ENCODE assay signal across 9 cellular contexts in genomic region chr1:61053281-61053711, GRCh38. TPM values are rescaled to one million over a fixed set of nuclear protein-coding genes. Genes with fewer than 3 reads are reported as not detected.
DNase-seq lines count a peak whose midpoint lies in the region; ATAC-seq and TF ChIP-seq lines count a peak whose summit lies in the region.
"Had no signal": no experiment of that assay in that cellular context is flagged by ENCODE, and none has a peak within 500 bp of the region (broad histone marks: within the 10 kb centered on the region; RNA-seq: fewer than 3 reads in every experiment).

No MANE protein-coding gene starts in this region.

- 23 to 27% methylated on average over 6 of the region's 6 CpGs for WGBS in esophagus squamous epithelium, 2 donors

- no peak for TF ChIP-seq POLR2A in esophagus squamous epithelium (IDR thresholded peaks at IDR 0.05)

- H3K27ac ChIP-seq in CD4-positive, alpha-beta T cell (ENCODE audit: low read depth, low read length), result no peak overlapping the region
- no peak overlapping the region for H3K27ac ChIP-seq in OCI-LY7 (ENCODE audit: low read depth, low read length, poor library complexity, severe bottlenecking)
- peak overlapping the region; percentile 38 to 99 (median 86) for H3K27ac ChIP-seq in esophagus squamous epithelium
- no peak overlapping the region for H3K27ac ChIP-seq in neutrophil

- H3K27me3 ChIP-seq in CD4-positive, alpha-beta T cell (ENCODE audit: control insufficient read depth, insufficient read depth, low read length), result peaks cover 73% of the 10 kb centered on the region
- no peaks in the 10 kb centered on the region for H3K27me3 ChIP-seq in esophagus squamous epithelium
- H3K27me3 ChIP-seq in neutrophil, result peaks cover 89% of the 10 kb centered on the region

- H2AFZ ChIP-seq in OCI-LY7 (ENCODE audit: low read length), result peak overlapping the region; percentile 45; the same call in 1 of the 2 replicates

- peaks cover 16% of the 10 kb centered on the region for H3K4me1 ChIP-seq in OCI-LY7 (ENCODE audit: insufficient read depth, low read length, poor library complexity, severe bottlenecking)
- H3K4me1 ChIP-seq in esophagus squamous epithelium, result peaks cover 12 to 79% (median 37%) of the 10 kb centered on the region in 3 donors
- H3K4me1 ChIP-seq in neutrophil (ENCODE audit: control insufficient read depth in 1 of 2, insufficient read depth in 1 of 2, low read depth in 1 of 2, low read length in 1 of 2), result peaks cover 43 to 53% of the 10 kb centered on the region in 2 experiments

- no peak for ATAC-seq in CD4-positive, alpha-beta T cell (ENCODE audit: poor library complexity)
- ATAC-seq in HG02981 (IDR thresholded peaks at IDR 0.05; ENCODE audit: unreplicated experiment), result no peak

- H3K9me2 ChIP-seq in OCI-LY7 (ENCODE audit: insufficient read depth, low read length), result no peaks in the 10 kb centered on the region

- H3K4me3 Mint-ChIP-seq in CD4-positive, alpha-beta T cell, result peak overlapping the region; percentile 84

- H3K4me1 Mint-ChIP-seq in CD4-positive, alpha-beta T cell (ENCODE audit: low read depth), result peaks cover 59% of the 10 kb centered on the region

- H3K9me3 Mint-ChIP-seq in CD4-positive, alpha-beta T cell, result no peaks in the 10 kb centered on the region

- H4K20me1 ChIP-seq in OCI-LY7 (ENCODE audit: insufficient read depth, low read length), result no peaks in the 10 kb centered on the region

- H3K36me3 ChIP-seq in OCI-LY7 (ENCODE audit: insufficient read depth, low read length) (no peaks in the 10 kb centered on the region), esophagus squamous epithelium (no peaks in the 10 kb centered on the region), neutrophil (no peaks in the 10 kb centered on the region)

- H3K27ac Mint-ChIP-seq in CD4-positive, alpha-beta T cell, result no peak overlapping the region

- no TSS peak for BruUV-seq in OCI-LY7 (replicated peaks; lab: Mats Ljungman, UMichigan)

- CTCF ChIA-PET in CD4-positive, alpha-beta T cell (lab: Charles Lee), result interaction anchor here (1.1 to 1.6 kb wide), 4 partner anchors 10 to 65 kb away, joined by 3 to 6 read pairs (median 4); partner anchors contain the start of gene NFIA
- CTCF ChIA-PET in OCI-LY7 (lab: Charles Lee; ENCODE audit: unreplicated experiment), result no interaction called here

- no peaks in the 10 kb centered on the region for H3K36me3 Mint-ChIP-seq in CD4-positive, alpha-beta T cell (ENCODE audit: low read depth)

- POLR2A ChIA-PET in CD4-positive, alpha-beta T cell (lab: Charles Lee), result interaction anchor here (0.6 to 6.2 kb wide), 2 partner anchors 10 to 24 kb away, joined by 3 to 84 read pairs; no protein-coding TSS in a partner anchor
- POLR2A ChIA-PET in OCI-LY7 (lab: Charles Lee), result interaction anchor here (0.7 to 1.0 kb wide), 4 partner anchors 24 to 185 kb away, joined by 3 to 6 read pairs (median 5); partner anchors contain the start of gene NFIA

- no peak for TF ChIP-seq CTCF in CD4-positive, alpha-beta T cell (IDR thresholded peaks at IDR 0.05)
- TF ChIP-seq CTCF in OCI-LY7 (conservative IDR thresholded peaks at IDR 0.05; ENCODE audit: low read length) (no peak), esophagus squamous epithelium (IDR thresholded peaks at IDR 0.05) (no peak), neutrophil (IDR thresholded peaks at IDR 0.05) (no peak)

- no peak for DNase-seq in CD4-positive, alpha-beta T cell
- no peak for DNase-seq in OCI-LY7 (ENCODE audit: low spot score)
- DNase-seq in esophagus squamous epithelium (lab: John Stamatoyannopoulos, UW), result no peak
- no peak for DNase-seq in HPDE6-E6E7 (ENCODE audit: extremely low spot score)
- no peak for DNase-seq in activated gamma-delta T cell treated with Interleukin-2 at 50 U/mL for 16 hours
- DNase-seq in NCI-H510A treated with DMSO at 0.1 percent for 48 hours (lab: John Stamatoyannopoulos, UW), result no peak
- DNase-seq: NCI-H526 treated with DMSO at 0.1 percent for 48 hours had no signal

- intact Hi-C loops in CD4-positive, alpha-beta T cell (cut with DNase I, micrococcal nuclease), result loop anchor here (5.0 to 10.0 kb wide), 5 partner anchors 159 to 1732 kb away; partner anchors contain the start of gene ATG4C (in 1 of the 2)
- intact Hi-C loops in OCI-LY7 (cut with micrococcal nuclease; ENCODE audit: unreplicated experiment) (loop anchor here (5.0 to 10.0 kb wide), 2 partner anchors 692 to 799 kb away; partner anchors contain the start of gene PATJ), esophagus squamous epithelium (cut with DNase I) (loop anchor here (10.0 kb wide), 1 partner anchor 402 kb away; no protein-coding TSS in a partner anchor)

- H3K4me3 ChIP-seq in OCI-LY7 (ENCODE audit: low read depth, low read length, poor library complexity, severe bottlenecking), result peak overlapping the region; percentile 58
- H3K4me3 ChIP-seq in esophagus squamous epithelium, result peak overlapping the region; percentile 29 to 63 (median 44)
- H3K4me3 ChIP-seq in neutrophil (ENCODE audit: low read depth in 1 of 2, low read length in 1 of 2), result peak overlapping the region; percentile 29 to 51

- no peaks in the 10 kb centered on the region for H3K9me3 ChIP-seq in CD4-positive, alpha-beta T cell (ENCODE audit: control insufficient read depth, low read length)
- no peaks in the 10 kb centered on the region for H3K9me3 ChIP-seq in OCI-LY7 (ENCODE audit: low read length)
- H3K9me3 ChIP-seq in esophagus squamous epithelium, result no peaks in the 10 kb centered on the region
- no peaks in the 10 kb centered on the region for H3K9me3 ChIP-seq in neutrophil

- H3K4me2 ChIP-seq in OCI-LY7 (ENCODE audit: low read length), result peak overlapping the region; percentile 71

- peaks cover 71% of the 10 kb centered on the region for H3K27me3 Mint-ChIP-seq in CD4-positive, alpha-beta T cell

- no peaks in the 10 kb centered on the region for H3K79me2 ChIP-seq in OCI-LY7 (ENCODE audit: insufficient read depth, low read depth, low read length)

RNA-seq across cellular contexts. Expression of gene NFIA, which starts 29.1 kb away (rescaled TPM):
- 1 to 10 TPM; 4.8 to 5.9 TPM for total RNA-seq in CD4-positive, alpha-beta T cell
- total RNA-seq in OCI-LY7 (2014; rRNA removed; shearing (Covaris generic)), result 2.8 and 7.8 TPM in 2 replicates
- total RNA-seq in OCI-LY7 (2022) (16.4 and 18.8 TPM in 2 replicates), esophagus squamous epithelium (10 to 100 TPM; 27.9 to 79.9 (median 36.7) TPM)

Comparison
In these comparisons a context has a peak if more than half of its experiments do, and no peak if none do; other contexts are left out.
1. H3K27ac ChIP-seq: peak in esophagus squamous epithelium (4 of 4); none in CD4-positive, alpha-beta T cell (single experiment), OCI-LY7 (single experiment) and neutrophil (single experiment).
2. Peak in every context shown above with its lines, with median percentiles within 50 percentile points of each other: H3K4me3 ChIP-seq.